Comparison of ENCODE assay signal across 23 cellular contexts in genomic region chr7:118477026-118477425, GRCh38.
A peak's percentile ranks its signal among the peaks of the same experiment; 100 is the strongest.
DNase-seq lines count a peak whose midpoint lies in the region; ATAC-seq, FAIRE-seq and TF ChIP-seq lines count a peak whose summit lies in the region.
"Had no signal": no experiment of that assay in that cellular context is flagged by ENCODE, and none has a peak within 500 bp of the region (broad histone marks: within the 10 kb centered on the region; RNA-seq: fewer than 3 reads in every experiment).

No MANE protein-coding gene starts in this region.

- no peak overlapping the region for H3K14ac ChIP-seq in H1 (ENCODE audit: insufficient read length)

- no peak overlapping the region for H4K91ac ChIP-seq in H1 (replicated peaks; ENCODE audit: insufficient read length, low read length)

- TF ChIP-seq RAD21 in H1 (IDR thresholded peaks at IDR 0.05 in 1 of 2, conservative IDR thresholded peaks at IDR 0.05 in 1 of 2; ENCODE audit: low read depth in 2 of 2, low read length in 2 of 2) = no peak

- H3K36me3 ChIP-seq in H1 (ENCODE audit: control insufficient read depth in 2 of 4, insufficient read depth in 4 of 4, low read length in 3 of 4) (no peaks in the 10 kb centered on the region), aorta (ENCODE audit: control insufficient read depth in 1 of 2, insufficient read depth in 2 of 2, low read length in 1 of 2) (no peaks in the 10 kb centered on the region)
- H3K36me3 ChIP-seq: BE2C, BLaER1 had no signal

- H2AK5ac ChIP-seq in H1 (ENCODE audit: low read depth, low read length) = no peak overlapping the region

- 96% methylated on average over 3 of the region's 3 CpGs; no CpG with 5 or more reads in 1 of the 2 experiments for WGBS in H1 (ENCODE audit: extremely low coverage in 1 of 2, insufficient coverage in 1 of 2, insufficient read length in 1 of 2, insufficient replicate concordance in 2 of 2, low coverage in 1 of 2, low lambda C conversion rate in 2 of 2, missing lambda C conversion rate in 1 of 2), 2 experiments
- 80 to 85% methylated on average over 3 of the region's 3 CpGs for WGBS in aorta, 2 donors

- CTCF ChIA-PET in H1 (lab: Charles Lee; ENCODE audit: partially characterized antibody) = interaction anchor here (0.8 kb wide), 1 partner anchor 39 kb away, joined by 3 read pairs; no protein-coding TSS in a partner anchor

- TF ChIP-seq EP300 in H1 (IDR thresholded peaks at IDR 0.05; ENCODE audit: borderline replicate concordance in 1 of 2, low read depth in 2 of 2, low read length in 2 of 2) = no peak

- no peak overlapping the region for H2BK20ac ChIP-seq in H1 (ENCODE audit: low read length)

- ATAC-seq in aorta (ENCODE audit: low FRiP score) = no peak
- ATAC-seq: A549; CD8-positive, alpha-beta T cell; GM12878 had no signal

- DNase-seq in Ammon's horn (ENCODE audit: low spot score) = peak; percentile 12
- peak; percentile 32 for DNase-seq in NCI-H446 treated with DMSO at 0.1 percent for 48 hours (lab: John Stamatoyannopoulos, UW)
- peak; percentile 27 to 31 for DNase-seq in cerebellar nuclear complex (lab: John Stamatoyannopoulos, UW)
- no peak for DNase-seq in H1 (ENCODE audit: low read depth in 1 of 2, low spot score in 2 of 2)
- no peak for DNase-seq in OCI-M2 (lab: John Stamatoyannopoulos, UW; ENCODE audit: unreplicated experiment)
- no peak for DNase-seq in aorta
- DNase-seq in NCI-H187 (lab: John Stamatoyannopoulos, UW) = no peak
- DNase-seq: AML-193; BE2C; Caco-2; Calu3; CD4-positive, alpha-beta T cell; CD8-positive, alpha-beta T cell; DND-41; EL had no signal

- H3K27me3 ChIP-seq in H1 (replicated peaks in 1 of 4; ENCODE audit: control insufficient read depth in 3 of 4, extremely low read depth in 1 of 4, insufficient read depth in 3 of 4, low read length in 3 of 4) = no peaks in the 10 kb centered on the region
- no peaks in the 10 kb centered on the region for H3K27me3 ChIP-seq in aorta (ENCODE audit: control insufficient read depth in 1 of 2, insufficient read depth in 2 of 2, low read length in 1 of 2)
- H3K27me3 ChIP-seq: BE2C, BLaER1 had no signal

- no peak overlapping the region for H3K4ac ChIP-seq in H1 (replicated peaks; ENCODE audit: insufficient read length, low read depth, low read length)

- no peak overlapping the region for H3K9ac ChIP-seq in H1 (replicated peaks in 1 of 4; ENCODE audit: extremely low read depth in 1 of 4, low read depth in 3 of 4, low read length in 3 of 4)
- H3K9ac ChIP-seq: BLaER1 had no signal

- H2AFZ ChIP-seq in H1 (ENCODE audit: low read length) = 0 out of 2 replicates have a peak overlapping the region, but pooled peaks have one; percentile 47

- TF ChIP-seq POLR2A in H1 (IDR thresholded peaks at IDR 0.05; ENCODE audit: control extremely low read depth in 1 of 2, low read depth in 2 of 2, low read length in 2 of 2) = no peak

- H3K9me3 ChIP-seq in H1 (ENCODE audit: insufficient read depth in 2 of 2, low read depth in 1 of 2, low read length in 1 of 2) = peaks cover 6 to 11% of the 10 kb centered on the region in 2 experiments; a peak in 3 of 4 replicates
- no peaks in the 10 kb centered on the region for H3K9me3 ChIP-seq in aorta (ENCODE audit: control insufficient read depth, low read length)
- H3K9me3 ChIP-seq: A549, BE2C, Caco-2 had no signal

- no peak for FAIRE-seq in H1 (lab: Jason Lieb, UNC)
- FAIRE-seq: A549, D721Med, G401.6, GM12878, GM12892, GM18507 had no signal

- no peaks in the 10 kb centered on the region for H3K79me2 ChIP-seq in H1 (ENCODE audit: control insufficient read depth in 1 of 2, insufficient read depth in 2 of 2, low read length in 2 of 2)

- no peak overlapping the region for H2BK12ac ChIP-seq in H1 (ENCODE audit: low read depth, low read length)

- no peaks in the 10 kb centered on the region for H3K79me1 ChIP-seq in H1 (ENCODE audit: low read depth, low read length)

- TF ChIP-seq CTCF in H1 (IDR thresholded peaks at IDR 0.05; ENCODE audit: control extremely low read depth in 1 of 3, insufficient read depth in 1 of 3, low read depth in 1 of 3, low read length in 3 of 3) = no peak

- no peak overlapping the region for H4K5ac ChIP-seq in H1 (ENCODE audit: insufficient read length, low read depth, low read length)

- no peak overlapping the region for H2BK120ac ChIP-seq in H1 (replicated peaks; ENCODE audit: low read depth, low read length)

- H2BK15ac ChIP-seq in H1 (ENCODE audit: low read length) = no peak overlapping the region

- H3K4me1 ChIP-seq in H1 (replicated peaks in 1 of 4; ENCODE audit: control insufficient read depth in 3 of 4, insufficient read depth in 4 of 4, low read length in 3 of 4) (no peaks in the 10 kb centered on the region), aorta (ENCODE audit: control insufficient read depth in 1 of 2, insufficient read depth in 2 of 2, low read length in 2 of 2) (no peaks in the 10 kb centered on the region)
- H3K4me1 ChIP-seq: A549, BE2C, BLaER1, Caco-2 had no signal

- H4K20me1 ChIP-seq in H1 (replicated peaks in 1 of 2; ENCODE audit: control insufficient read depth in 1 of 2, insufficient read depth in 2 of 2, low read length in 2 of 2) = no peaks in the 10 kb centered on the region
- H4K20me1 ChIP-seq: BLaER1 had no signal

- no peaks in the 10 kb centered on the region for H3K23me2 ChIP-seq in H1 (ENCODE audit: low read depth, low read length)

- intact Hi-C loops in aorta (cut with DNase I) = no loop called here

- no peak overlapping the region for H3K4me2 ChIP-seq in H1 (ENCODE audit: insufficient read depth in 1 of 2, low read depth in 2 of 2, low read length in 2 of 2)
- H3K4me2 ChIP-seq: A549, BLaER1 had no signal

- no peak overlapping the region for H3K18ac ChIP-seq in H1 (ENCODE audit: extremely low read depth, low read length)

- H3K23ac ChIP-seq in H1 (ENCODE audit: insufficient read length) = no peak overlapping the region

- no peak overlapping the region for H3K56ac ChIP-seq in H1 (replicated peaks; ENCODE audit: insufficient read length, low read depth, low read length)

- H3K27ac ChIP-seq in H1 (ENCODE audit: low read depth, low read length) (no peak overlapping the region), aorta (ENCODE audit: low read depth in 1 of 2, low read length in 2 of 2) (no peak overlapping the region)
- H3K27ac ChIP-seq: 22Rv1, A549, BLaER1 had no signal

- POLR2A ChIA-PET in H1 (lab: Charles Lee; ENCODE audit: partially characterized antibody) = no interaction called here

- no peak overlapping the region for H3K4me3 ChIP-seq in H1 (ENCODE audit: extremely low read depth in 1 of 4, insufficient read depth in 2 of 4, low read depth in 3 of 4, low read length in 4 of 4)
- no peak overlapping the region for H3K4me3 ChIP-seq in aorta (ENCODE audit: low read length in 2 of 2)
- H3K4me3 ChIP-seq: A549, BLaER1, GM12878 had no signal

- H2BK5ac ChIP-seq in H1 (ENCODE audit: low read depth, low read length) = no peak overlapping the region

- H4K8ac ChIP-seq in H1 (ENCODE audit: extremely low read depth, insufficient read depth, low read length) = no peak overlapping the region

TF ChIP-seq in H1, 55 proteins besides CTCF, POLR2A, EP300 and RAD21 (continues in another document):
- TF ChIP-seq SP4 (IDR thresholded peaks at IDR 0.05; ENCODE audit: low read length) (no peak), SRF (IDR thresholded peaks at IDR 0.05; ENCODE audit: low read depth, low read length) (no peak), KDM5A (IDR thresholded peaks at IDR 0.05; ENCODE audit: low read length) (no peak), JUN (IDR thresholded peaks at IDR 0.05; ENCODE audit: low read depth, low read length) (no peak), SIN3A (conservative IDR thresholded peaks at IDR 0.05 in 1 of 2, IDR thresholded peaks at IDR 0.05 in 1 of 2; ENCODE audit: low read depth in 1 of 2, low read length in 2 of 2) (no peak), KDM1A (IDR thresholded peaks at IDR 0.05; ENCODE audit: borderline replicate concordance, low read length) (no peak), HDAC2 (IDR thresholded peaks at IDR 0.05; ENCODE audit: borderline replicate concordance in 1 of 2, low read depth in 2 of 2, low read length in 2 of 2) (no peak)

Comparison
In these comparisons a context has a peak if more than half of its experiments do, and no peak if none do; other contexts are left out.
1. DNase-seq: peak in Ammon's horn (single experiment), NCI-H446 treated with DMSO at 0.1 percent for 48 hours (single experiment) and cerebellar nuclear complex (2 of 2); none in H1 (0 of 2), OCI-M2 (single experiment), aorta (0 of 2) and NCI-H187 (0 of 2).